In genomic region chr3:55482496-55483195, GRCh38 we compare ENCODE assay signal across 10 cellular contexts. TPM values are rescaled to one million over a fixed set of nuclear protein-coding genes. Genes with fewer than 3 reads are reported as not detected.
DNase-seq lines count a peak whose midpoint lies in the region; ATAC-seq and TF ChIP-seq lines count a peak whose summit lies in the region.
"Had no signal": no experiment of that assay in that cellular context is flagged by ENCODE, and none has a peak within 500 bp of the region (broad histone marks: within the 10 kb centered on the region; RNA-seq: fewer than 3 reads in every experiment).

No MANE protein-coding gene starts in this region.

- H3K4me1 Mint-ChIP-seq in activated CD8-positive, alpha-beta T cell treated with anti-CD3 and anti-CD28 coated beads for 36 hours (ENCODE audit: low read depth): peaks cover 14% of the 10 kb centered on the region

- peaks cover 61% of the 10 kb centered on the region for H3K27me3 Mint-ChIP-seq in activated CD8-positive, alpha-beta T cell treated with anti-CD3 and anti-CD28 coated beads for 36 hours

- no peaks in the 10 kb centered on the region for H3K4me1 ChIP-seq in breast epithelium
- H3K4me1 ChIP-seq in mammary epithelial cell (ENCODE audit: insufficient read depth, low read length): peaks cover 19% of the 10 kb centered on the region
- H3K4me1 ChIP-seq in ectodermal cell (ENCODE audit: control insufficient read depth, insufficient read depth, low read length): peaks cover 11% of the 10 kb centered on the region
- H3K4me1 ChIP-seq in mucosa of descending colon (ENCODE audit: low read depth): peaks cover 30% of the 10 kb centered on the region
- no peaks in the 10 kb centered on the region for H3K4me1 ChIP-seq in urinary bladder (ENCODE audit: insufficient read depth)
- H3K4me1 ChIP-seq: A549, parathyroid adenoma had no signal

- DNase-seq in breast epithelium (ENCODE audit: low spot score in 2 of 2) (no peak), mammary epithelial cell (no peak), mucosa of descending colon (peak; percentile 35 to 45 (median 44)), left colon (no peak), erythroblast (lab: John Stamatoyannopoulos, UW) (no peak)
- no peak for DNase-seq in activated CD8-positive, alpha-beta T cell treated with anti-CD3 and anti-CD28 coated beads for 36 hours

- TF ChIP-seq CTCF in breast epithelium (IDR thresholded peaks at IDR 0.05) (no peak), mammary epithelial cell (conservative IDR thresholded peaks at IDR 0.05 in 1 of 2, IDR thresholded peaks at IDR 0.05 in 1 of 2; ENCODE audit: extremely low read depth in 1 of 2, insufficient read depth in 1 of 2, low read depth in 1 of 2, low read length in 2 of 2) (no peak), mucosa of descending colon (IDR thresholded peaks at IDR 0.05) (no peak)
- TF ChIP-seq CTCF in activated CD8-positive, alpha-beta T cell treated with anti-CD3 and anti-CD28 coated beads for 36 hours (IDR thresholded peaks at IDR 0.05): no peak

- H3K4me2 ChIP-seq in mammary epithelial cell (ENCODE audit: insufficient read depth, low read depth, low read length): no peak overlapping the region
- H3K4me2 ChIP-seq: A549 had no signal

- H4K20me1 ChIP-seq in mammary epithelial cell (ENCODE audit: insufficient read depth, low read length): no peaks in the 10 kb centered on the region

- POLR2A ChIA-PET in activated CD8-positive, alpha-beta T cell treated with anti-CD3 and anti-CD28 coated beads for 36 hours (lab: Charles Lee): no interaction called here

- H3K4me3 Mint-ChIP-seq in activated CD8-positive, alpha-beta T cell treated with anti-CD3 and anti-CD28 coated beads for 36 hours: no peak overlapping the region

- in situ Hi-C loops in mammary epithelial cell (cut with MboI; ENCODE audit: low sequenced_read_pairs in 2 of 2): loop anchor here (10.0 to 25.0 kb wide), 6 partner anchors 130 to 595 kb away; no protein-coding TSS in a partner anchor

- TF ChIP-seq POLR2A in breast epithelium (IDR thresholded peaks at IDR 0.05): no peak
- no peak for TF ChIP-seq POLR2A in erythroblast (IDR thresholded peaks at IDR 0.05; ENCODE audit: low read length)

- no peak overlapping the region for H3K27ac Mint-ChIP-seq in activated CD8-positive, alpha-beta T cell treated with anti-CD3 and anti-CD28 coated beads for 36 hours

- H3K36me3 ChIP-seq in breast epithelium: no peaks in the 10 kb centered on the region
- no peaks in the 10 kb centered on the region for H3K36me3 ChIP-seq in mammary epithelial cell (ENCODE audit: insufficient read depth, low read length)
- H3K36me3 ChIP-seq in ectodermal cell (ENCODE audit: control insufficient read depth, insufficient read depth, low read length): no peaks in the 10 kb centered on the region
- no peaks in the 10 kb centered on the region for H3K36me3 ChIP-seq in mucosa of descending colon (ENCODE audit: low read depth)
- no peaks in the 10 kb centered on the region for H3K36me3 ChIP-seq in urinary bladder (ENCODE audit: insufficient read depth)

- no peaks in the 10 kb centered on the region for H3K9me3 Mint-ChIP-seq in activated CD8-positive, alpha-beta T cell treated with anti-CD3 and anti-CD28 coated beads for 36 hours

- dilution Hi-C loops in mammary epithelial cell (cut with HindIII; ENCODE audit: low sequenced_read_pairs): loop anchor here (25.0 kb wide), 1 partner anchor 255 kb away; no protein-coding TSS in a partner anchor

- H2AFZ ChIP-seq in mammary epithelial cell (ENCODE audit: low read depth, low read length): no peak overlapping the region
- H2AFZ ChIP-seq: parathyroid adenoma had no signal

- no peak overlapping the region for H3K9ac ChIP-seq in mammary epithelial cell (ENCODE audit: insufficient read depth, low read length)
- H3K9ac ChIP-seq: parathyroid adenoma had no signal

- no peaks in the 10 kb centered on the region for H3K9me3 ChIP-seq in breast epithelium
- H3K9me3 ChIP-seq in mammary epithelial cell (replicated peaks; ENCODE audit: insufficient read depth, low read length): no peaks in the 10 kb centered on the region
- no peaks in the 10 kb centered on the region for H3K9me3 ChIP-seq in ectodermal cell (ENCODE audit: control insufficient read depth, low read length)
- no peaks in the 10 kb centered on the region for H3K9me3 ChIP-seq in mucosa of descending colon
- H3K9me3 ChIP-seq: A549 had no signal

- WGBS in mammary epithelial cell (ENCODE audit: low coverage, missing lambda C conversion rate): over 99% methylated on average over 22 of the region's 38 CpGs
- WGBS in ectodermal cell, 2 experiments: 20 to 26% methylated on average over 38 of the region's 38 CpGs
- 22% methylated on average over 38 of the region's 38 CpGs for WGBS in urinary bladder

- CTCF ChIA-PET in mammary epithelial cell (lab: Charles Lee; ENCODE audit: low non-redundant PET): no interaction called here
- CTCF ChIA-PET in activated CD8-positive, alpha-beta T cell treated with anti-CD3 and anti-CD28 coated beads for 36 hours (lab: Charles Lee): no interaction called here

- ATAC-seq in mucosa of descending colon: no peak
- no peak for ATAC-seq in left colon
- no peak for ATAC-seq in activated CD8-positive, alpha-beta T cell treated with anti-CD3 and anti-CD28 coated beads for 36 hours
- ATAC-seq: A549 had no signal

- BruUV-seq in mammary epithelial cell (replicated peaks; lab: Mats Ljungman, UMichigan): no TSS peak

- H3K4me3 ChIP-seq in breast epithelium (peak overlapping the region; percentile 24 to 64 (median 48)), mammary epithelial cell (replicated peaks in 1 of 3; ENCODE audit: insufficient read depth in 1 of 3, low read depth in 2 of 3, low read length in 3 of 3) (no peak overlapping the region), ectodermal cell (ENCODE audit: insufficient read depth, low read depth, low read length) (peak overlapping the region; percentile 40), mucosa of descending colon (no peak overlapping the region), urinary bladder (ENCODE audit: low read depth, low read length) (peak overlapping the region; percentile 34)
- H3K4me3 ChIP-seq: A549 had no signal

- H3K27me3 ChIP-seq in breast epithelium: no peaks in the 10 kb centered on the region
- no peaks in the 10 kb centered on the region for H3K27me3 ChIP-seq in mammary epithelial cell (ENCODE audit: insufficient read depth, low read length)
- peaks cover 79% of the 10 kb centered on the region for H3K27me3 ChIP-seq in ectodermal cell (ENCODE audit: control insufficient read depth, insufficient read depth, low read length, poor library complexity, severe bottlenecking)

- no peaks in the 10 kb centered on the region for H3K36me3 Mint-ChIP-seq in activated CD8-positive, alpha-beta T cell treated with anti-CD3 and anti-CD28 coated beads for 36 hours (ENCODE audit: low read depth)

- intact Hi-C loops in breast epithelium (cut with DNase I; ENCODE audit: low total_unique reads): no loop called here
- intact Hi-C loops in mammary epithelial cell (cut with micrococcal nuclease): loop anchor here (5.0 kb wide), 1 partner anchor 1055 kb away; no protein-coding TSS in a partner anchor
- intact Hi-C loops in mucosa of descending colon (cut with DNase I, micrococcal nuclease): loop anchor here (5.0 to 10.0 kb wide), 2 partner anchors 240 to 772 kb away; no protein-coding TSS in a partner anchor
- intact Hi-C loops in left colon (cut with DNase I, micrococcal nuclease): loop anchor here in 1 of 2 donors (10.0 kb wide), 2 partner anchors 242 to 762 kb away; no protein-coding TSS in a partner anchor
- intact Hi-C loops in activated CD8-positive, alpha-beta T cell treated with anti-CD3 and anti-CD28 coated beads for 36 hours (cut with micrococcal nuclease): loop anchor here (10.0 kb wide), 2 partner anchors 262 to 772 kb away; no protein-coding TSS in a partner anchor

- peaks cover 24% of the 10 kb centered on the region for H3K79me2 ChIP-seq in mammary epithelial cell (ENCODE audit: insufficient read depth, low read length)
- H3K79me2 ChIP-seq: parathyroid adenoma had no signal

- H3K27ac ChIP-seq in breast epithelium (no peak overlapping the region), mammary epithelial cell (ENCODE audit: insufficient read depth, low read depth, low read length) (no peak overlapping the region), ectodermal cell (ENCODE audit: insufficient read depth, low read depth, low read length, poor library complexity, severe bottlenecking) (no peak overlapping the region), urinary bladder (ENCODE audit: low read depth) (no peak overlapping the region)
- H3K27ac ChIP-seq: A549, parathyroid adenoma had no signal

RNA-seq across cellular contexts. Expression of gene WNT5A, which starts 4.5 kb away (rescaled TPM):
- 10 to 100 TPM in 2 of 3 donors, 1 to 10 TPM in 1; 7.0 to 54.7 (median 18.7) TPM for total RNA-seq in breast epithelium
- 10 to 100 TPM in 1 of 2 donors, 1 to 10 TPM in 1; 7.2 to 19.7 TPM for total RNA-seq in mammary epithelial cell
- polyA plus RNA-seq in mammary epithelial cell: 6.8 TPM
- polyA minus RNA-seq in mammary epithelial cell: 11.0 TPM
- 6.1 TPM for polyA plus RNA-seq in ectodermal cell (2013, experiment 1 of 4)
- polyA plus RNA-seq in ectodermal cell (2013, experiment 2 of 4): 4.3 TPM
- polyA plus RNA-seq in ectodermal cell (2013, experiment 3 of 4): 6.2 TPM
- polyA plus RNA-seq in ectodermal cell (2013, experiment 4 of 4): 5.2 TPM
- 1 to 10 TPM; 3.6 to 5.9 (median 5.2) TPM for total RNA-seq in mucosa of descending colon
- 23.2 TPM for total RNA-seq in urinary bladder
- 7.1 TPM for polyA plus RNA-seq in urinary bladder
- 1 to 10 TPM; 3.2 to 4.0 TPM for total RNA-seq in left colon
- total RNA-seq in activated CD8-positive, alpha-beta T cell treated with anti-CD3 and anti-CD28 coated beads for 36 hours: not detected

Comparison
In these comparisons a context has a peak if more than half of its experiments do, and no peak if none do; other contexts are left out.
1. H3K4me3 ChIP-seq: peak in breast epithelium (3 of 3), ectodermal cell (single experiment) and urinary bladder (single experiment); none in mammary epithelial cell (0 of 3) and mucosa of descending colon (single experiment).
2. DNase-seq: peak in mucosa of descending colon (3 of 3); none in breast epithelium (0 of 2), mammary epithelial cell (single experiment), left colon (0 of 2), activated CD8-positive, alpha-beta T cell treated with anti-CD3 and anti-CD28 coated beads for 36 hours (single experiment) and erythroblast (0 of 2).
3. RNA of gene WNT5A, which starts 4.5 kb away (total RNA-seq): 23.2 TPM in urinary bladder (single experiment), 7.2 to 19.7 TPM in mammary epithelial cell, 7.0 to 54.7 TPM in breast epithelium, 3.6 to 5.9 TPM in mucosa of descending colon and 3.2 to 4.0 TPM in left colon; not detected in activated CD8-positive, alpha-beta T cell treated with anti-CD3 and anti-CD28 coated beads for 36 hours; every median in the first group is over 4 times any median in the second.